ENCODE assay signal across 5 cellular contexts in genomic region chr1:162818136-162818535, GRCh38. TPM values are rescaled to one million over a fixed set of nuclear protein-coding genes. Genes with fewer than 3 reads are reported as not detected.
"Had no signal": no experiment of that assay in that cellular context is flagged by ENCODE, and none has a peak within 500 bp of the region (broad histone marks: within the 10 kb centered on the region; RNA-seq: fewer than 3 reads in every experiment).

No MANE protein-coding gene starts in this region.

RNA-seq across cellular contexts. Expression of gene CCDC190, which starts 42.8 kb away (rescaled TPM):
- total RNA-seq: OCI-LY7, PC-9, Peyer's patch, SJCRH30, SK-MEL-5 had no signal
